In genomic region chr12:99413751-99414150, GRCh38 we compare ENCODE assay signal across 15 cellular contexts.
A peak's percentile ranks its signal among the peaks of the same experiment; 100 is the strongest.
DNase-seq lines count a peak whose midpoint lies in the region; ATAC-seq and TF ChIP-seq lines count a peak whose summit lies in the region.
"Had no signal": no experiment of that assay in that cellular context is flagged by ENCODE, and none has a peak within 500 bp of the region (broad histone marks: within the 10 kb centered on the region; RNA-seq: fewer than 3 reads in every experiment).

No MANE protein-coding gene starts in this region.

- no peak for TF ChIP-seq EP300 in sigmoid colon (IDR thresholded peaks at IDR 0.05)

- H3K4me3 ChIP-seq in MM.1S (ENCODE audit: low read length) (no peak overlapping the region), upper lobe of right lung (no peak overlapping the region), sigmoid colon (no peak overlapping the region)
- H3K4me3 ChIP-seq: MG63, SK-N-MC had no signal

- 63 to 76% methylated on average over 3 of the region's 3 CpGs for WGBS in sigmoid colon, 2 donors

- ATAC-seq in upper lobe of right lung, result peak; percentile 23
- ATAC-seq in HG02610 (IDR thresholded peaks at IDR 0.05; ENCODE audit: unreplicated experiment), result no peak

- H3K4me1 ChIP-seq in MM.1S (ENCODE audit: low read length), result no peaks in the 10 kb centered on the region
- no peaks in the 10 kb centered on the region for H3K4me1 ChIP-seq in upper lobe of right lung
- H3K4me1 ChIP-seq in sigmoid colon, result no peaks in the 10 kb centered on the region

- intact Hi-C loops in upper lobe of right lung (cut with DNase I) (no loop called here), sigmoid colon (cut with DNase I) (no loop called here)

- no peaks in the 10 kb centered on the region for H3K9me3 ChIP-seq in MM.1S (replicated peaks; ENCODE audit: insufficient read depth, low read length)
- peaks cover 10% of the 10 kb centered on the region for H3K9me3 ChIP-seq in upper lobe of right lung
- no peaks in the 10 kb centered on the region for H3K9me3 ChIP-seq in sigmoid colon

- no peak for TF ChIP-seq POLR2A in sigmoid colon (IDR thresholded peaks at IDR 0.05)

- H3K4me2 ChIP-seq in MM.1S (ENCODE audit: low read depth, low read length), result no peak overlapping the region

- TF ChIP-seq CTCF in MM.1S (IDR thresholded peaks at IDR 0.05; ENCODE audit: low read length), result no peak
- no peak for TF ChIP-seq CTCF in upper lobe of right lung (IDR thresholded peaks at IDR 0.05)
- TF ChIP-seq CTCF in sigmoid colon (IDR thresholded peaks at IDR 0.05), result no peak

- no peaks in the 10 kb centered on the region for H3F3A ChIP-seq in MM.1S (ENCODE audit: insufficient read depth, low read length)

- no peaks in the 10 kb centered on the region for H3K9me2 ChIP-seq in MM.1S (replicated peaks; ENCODE audit: insufficient read depth, low read length)

- H3K27me3 ChIP-seq in MM.1S (replicated peaks; ENCODE audit: insufficient read depth, low read length), result no peaks in the 10 kb centered on the region
- H3K27me3 ChIP-seq in upper lobe of right lung, result no peaks in the 10 kb centered on the region
- H3K27me3 ChIP-seq in sigmoid colon, result no peaks in the 10 kb centered on the region
- H3K27me3 ChIP-seq: MG63 had no signal

- H3K27ac ChIP-seq in MM.1S (ENCODE audit: low read length), result peak overlapping the region; percentile 5; the same call in 1 of the 2 replicates
- H3K27ac ChIP-seq in upper lobe of right lung, result no peak overlapping the region
- H3K27ac ChIP-seq in sigmoid colon, result no peak overlapping the region
- H3K27ac ChIP-seq: SK-N-MC had no signal

- no peaks in the 10 kb centered on the region for H3K79me2 ChIP-seq in MM.1S (ENCODE audit: low read length)

- H3K36me3 ChIP-seq in MM.1S (replicated peaks; ENCODE audit: insufficient read depth, low read length), result no peaks in the 10 kb centered on the region
- no peaks in the 10 kb centered on the region for H3K36me3 ChIP-seq in upper lobe of right lung
- no peaks in the 10 kb centered on the region for H3K36me3 ChIP-seq in sigmoid colon
- H3K36me3 ChIP-seq: MG63 had no signal

- 0 out of 2 replicates have a peak overlapping the region, but pooled peaks have one; percentile 18 for H2AFZ ChIP-seq in MM.1S (ENCODE audit: low read length)

- H3K9ac ChIP-seq in MM.1S (ENCODE audit: low read length), result no peak overlapping the region

- DNase-seq in NCI-H2196 treated with DMSO at 0.1 percent for 48 hours (lab: John Stamatoyannopoulos, UW; ENCODE audit: unreplicated experiment) (peak; percentile 15), NCI-H2196 (lab: John Stamatoyannopoulos, UW; ENCODE audit: unreplicated experiment) (no peak), MM.1S (peak; percentile 48), RPMI8226 (peak; percentile 50), upper lobe of right lung (no peak), NAMALWA (ENCODE audit: low spot score) (no peak), sigmoid colon (no peak)
- DNase-seq: DMS79 treated with DMSO at 0.1 percent for 48 hours, Kasumi-1, MG63, NCI-H187, NCI-H524, Right ventricle myocardium superior had no signal

- H4K20me1 ChIP-seq in MM.1S (ENCODE audit: insufficient read depth, low read length), result no peaks in the 10 kb centered on the region

Comparison
In these comparisons a context has a peak if more than half of its experiments do, and no peak if none do; other contexts are left out.
1. DNase-seq: peak in NCI-H2196 treated with DMSO at 0.1 percent for 48 hours (single experiment), MM.1S (single experiment) and RPMI8226 (single experiment); none in NCI-H2196 (single experiment), upper lobe of right lung (single experiment), NAMALWA (single experiment) and sigmoid colon (single experiment).